ENCODE assay signal across 1 cellular context in genomic region chr2:148642891-148643416, GRCh38.
A peak's percentile ranks its signal among the peaks of the same experiment; 100 is the strongest.
TF ChIP-seq lines count a peak whose summit lies in the region.

No MANE protein-coding gene starts in this region.

TF ChIP-seq in K562, 482 proteins besides CTCF, POLR2A, EP300 and RAD21 (continued from another document and continues in another):
- TF ChIP-seq TOE1 (IDR thresholded peaks at IDR 0.05; ENCODE audit: borderline replicate concordance) (no peak), TOE1 (CRISPR knock-in tag; IDR thresholded peaks at IDR 0.05; ENCODE audit: borderline replicate concordance, low read depth) (no peak), ZNF347 (CRISPR knock-in tag; IDR thresholded peaks at IDR 0.05; ENCODE audit: low read depth) (no peak), BACH1 (tag; IDR thresholded peaks at IDR 0.05) (no peak), KLF6 (CRISPR knock-in tag; IDR thresholded peaks at IDR 0.05; ENCODE audit: borderline replicate concordance) (no peak), MECOM (CRISPR knock-in tag; IDR thresholded peaks at IDR 0.05) (no peak), FUS (optimal IDR thresholded peaks at IDR 0.05; ENCODE audit: low read depth, low read length) (no peak), LEF1 (IDR thresholded peaks at IDR 0.05) (peak; percentile 82; the same call in 1 of the 2 replicates), CBFA2T2 (conservative IDR thresholded peaks at IDR 0.05) (no peak), THRAP3 (IDR thresholded peaks at IDR 0.05; ENCODE audit: borderline replicate concordance) (peak; percentile 40; the same call in 1 of the 2 replicates), TEAD4 (IDR thresholded peaks at IDR 0.05; ENCODE audit: low read length) (no peak), TEAD4 (CRISPR knock-in tag; IDR thresholded peaks at IDR 0.05; ENCODE audit: borderline replicate concordance) (no peak), ELF1 (tag; IDR thresholded peaks at IDR 0.05) (no peak), ZNF165 (CRISPR knock-in tag; IDR thresholded peaks at IDR 0.05; ENCODE audit: borderline replicate concordance) (no peak), BCL6 (CRISPR knock-in tag; IDR thresholded peaks at IDR 0.05) (no peak), HOXB6 (CRISPR knock-in tag; IDR thresholded peaks at IDR 0.05; ENCODE audit: borderline replicate concordance) (no peak), MCM7 (IDR thresholded peaks at IDR 0.05) (no peak), RNF2 (IDR thresholded peaks at IDR 0.05) (0 out of 2 replicates have a peak, but pooled peaks have one; percentile 31), NFXL1 (CRISPR knock-in tag; IDR thresholded peaks at IDR 0.05) (no peak), CREB3L1 (IDR thresholded peaks at IDR 0.05; ENCODE audit: borderline replicate concordance, low read depth) (no peak), BRD4 (IDR thresholded peaks at IDR 0.05) (no peak), ZNF707 (CRISPR knock-in tag; conservative IDR thresholded peaks at IDR 0.05) (no peak), TARDBP (IDR thresholded peaks at IDR 0.05) (no peak), ZNF197 (CRISPR knock-in tag; IDR thresholded peaks at IDR 0.05; ENCODE audit: low read depth) (no peak), ZNF507 (tag; conservative IDR thresholded peaks at IDR 0.05) (no peak), YBX1 (IDR thresholded peaks at IDR 0.05) (no peak), PKNOX1 (IDR thresholded peaks at IDR 0.05) (no peak), FOXJ3 (CRISPR knock-in tag; IDR thresholded peaks at IDR 0.05) (no peak), MBD2 (IDR thresholded peaks at IDR 0.05; ENCODE audit: borderline replicate concordance, low read depth) (no peak), ZNF143 (CRISPR knock-in tag; IDR thresholded peaks at IDR 0.05) (no peak), ZNF311 (CRISPR knock-in tag; IDR thresholded peaks at IDR 0.05) (no peak), FOXM1 (IDR thresholded peaks at IDR 0.05; ENCODE audit: low read depth) (no peak), FOXM1 (CRISPR knock-in tag; IDR thresholded peaks at IDR 0.05; ENCODE audit: low read depth) (no peak), POU5F1 (IDR thresholded peaks at IDR 0.05; ENCODE audit: borderline replicate concordance, low read depth, low read length, partially characterized antibody) (no peak), BDP1 (IDR thresholded peaks at IDR 0.05; ENCODE audit: insufficient read depth, insufficient read length) (no peak), PTRF (tag; IDR thresholded peaks at IDR 0.05) (no peak), CBX8 (IDR thresholded peaks at IDR 0.05; ENCODE audit: borderline replicate concordance, extremely low read depth, low read depth, low read length, poor library complexity, severe bottlenecking) (no peak), SREBF1 (IDR thresholded peaks at IDR 0.05; ENCODE audit: borderline replicate concordance, low read depth, low read length) (no peak), ZNF23 (CRISPR knock-in tag; IDR thresholded peaks at IDR 0.05) (no peak), BRF1 (IDR thresholded peaks at IDR 0.05; ENCODE audit: borderline replicate concordance, extremely low read depth, insufficient read length) (no peak), ZNF133 (CRISPR knock-in tag; IDR thresholded peaks at IDR 0.05) (no peak), ETV5 (CRISPR knock-in tag; IDR thresholded peaks at IDR 0.05; ENCODE audit: low read depth) (no peak), FOXK2 (conservative IDR thresholded peaks at IDR 0.05 in 1 of 2, IDR thresholded peaks at IDR 0.05 in 1 of 2; ENCODE audit: low read depth in 2 of 2) (no peak), EGR1 (conservative IDR thresholded peaks at IDR 0.05) (no peak; the same call in 1 of the 2 replicates), ZNF274 (IDR thresholded peaks at IDR 0.05; ENCODE audit: borderline replicate concordance, low read depth, low read length) (no peak), RBBP5 (IDR thresholded peaks at IDR 0.05; ENCODE audit: borderline replicate concordance, insufficient read depth, low read length, poor library complexity, severe bottlenecking) (peak; percentile 41)
- TF ChIP-seq, protein P1, sequence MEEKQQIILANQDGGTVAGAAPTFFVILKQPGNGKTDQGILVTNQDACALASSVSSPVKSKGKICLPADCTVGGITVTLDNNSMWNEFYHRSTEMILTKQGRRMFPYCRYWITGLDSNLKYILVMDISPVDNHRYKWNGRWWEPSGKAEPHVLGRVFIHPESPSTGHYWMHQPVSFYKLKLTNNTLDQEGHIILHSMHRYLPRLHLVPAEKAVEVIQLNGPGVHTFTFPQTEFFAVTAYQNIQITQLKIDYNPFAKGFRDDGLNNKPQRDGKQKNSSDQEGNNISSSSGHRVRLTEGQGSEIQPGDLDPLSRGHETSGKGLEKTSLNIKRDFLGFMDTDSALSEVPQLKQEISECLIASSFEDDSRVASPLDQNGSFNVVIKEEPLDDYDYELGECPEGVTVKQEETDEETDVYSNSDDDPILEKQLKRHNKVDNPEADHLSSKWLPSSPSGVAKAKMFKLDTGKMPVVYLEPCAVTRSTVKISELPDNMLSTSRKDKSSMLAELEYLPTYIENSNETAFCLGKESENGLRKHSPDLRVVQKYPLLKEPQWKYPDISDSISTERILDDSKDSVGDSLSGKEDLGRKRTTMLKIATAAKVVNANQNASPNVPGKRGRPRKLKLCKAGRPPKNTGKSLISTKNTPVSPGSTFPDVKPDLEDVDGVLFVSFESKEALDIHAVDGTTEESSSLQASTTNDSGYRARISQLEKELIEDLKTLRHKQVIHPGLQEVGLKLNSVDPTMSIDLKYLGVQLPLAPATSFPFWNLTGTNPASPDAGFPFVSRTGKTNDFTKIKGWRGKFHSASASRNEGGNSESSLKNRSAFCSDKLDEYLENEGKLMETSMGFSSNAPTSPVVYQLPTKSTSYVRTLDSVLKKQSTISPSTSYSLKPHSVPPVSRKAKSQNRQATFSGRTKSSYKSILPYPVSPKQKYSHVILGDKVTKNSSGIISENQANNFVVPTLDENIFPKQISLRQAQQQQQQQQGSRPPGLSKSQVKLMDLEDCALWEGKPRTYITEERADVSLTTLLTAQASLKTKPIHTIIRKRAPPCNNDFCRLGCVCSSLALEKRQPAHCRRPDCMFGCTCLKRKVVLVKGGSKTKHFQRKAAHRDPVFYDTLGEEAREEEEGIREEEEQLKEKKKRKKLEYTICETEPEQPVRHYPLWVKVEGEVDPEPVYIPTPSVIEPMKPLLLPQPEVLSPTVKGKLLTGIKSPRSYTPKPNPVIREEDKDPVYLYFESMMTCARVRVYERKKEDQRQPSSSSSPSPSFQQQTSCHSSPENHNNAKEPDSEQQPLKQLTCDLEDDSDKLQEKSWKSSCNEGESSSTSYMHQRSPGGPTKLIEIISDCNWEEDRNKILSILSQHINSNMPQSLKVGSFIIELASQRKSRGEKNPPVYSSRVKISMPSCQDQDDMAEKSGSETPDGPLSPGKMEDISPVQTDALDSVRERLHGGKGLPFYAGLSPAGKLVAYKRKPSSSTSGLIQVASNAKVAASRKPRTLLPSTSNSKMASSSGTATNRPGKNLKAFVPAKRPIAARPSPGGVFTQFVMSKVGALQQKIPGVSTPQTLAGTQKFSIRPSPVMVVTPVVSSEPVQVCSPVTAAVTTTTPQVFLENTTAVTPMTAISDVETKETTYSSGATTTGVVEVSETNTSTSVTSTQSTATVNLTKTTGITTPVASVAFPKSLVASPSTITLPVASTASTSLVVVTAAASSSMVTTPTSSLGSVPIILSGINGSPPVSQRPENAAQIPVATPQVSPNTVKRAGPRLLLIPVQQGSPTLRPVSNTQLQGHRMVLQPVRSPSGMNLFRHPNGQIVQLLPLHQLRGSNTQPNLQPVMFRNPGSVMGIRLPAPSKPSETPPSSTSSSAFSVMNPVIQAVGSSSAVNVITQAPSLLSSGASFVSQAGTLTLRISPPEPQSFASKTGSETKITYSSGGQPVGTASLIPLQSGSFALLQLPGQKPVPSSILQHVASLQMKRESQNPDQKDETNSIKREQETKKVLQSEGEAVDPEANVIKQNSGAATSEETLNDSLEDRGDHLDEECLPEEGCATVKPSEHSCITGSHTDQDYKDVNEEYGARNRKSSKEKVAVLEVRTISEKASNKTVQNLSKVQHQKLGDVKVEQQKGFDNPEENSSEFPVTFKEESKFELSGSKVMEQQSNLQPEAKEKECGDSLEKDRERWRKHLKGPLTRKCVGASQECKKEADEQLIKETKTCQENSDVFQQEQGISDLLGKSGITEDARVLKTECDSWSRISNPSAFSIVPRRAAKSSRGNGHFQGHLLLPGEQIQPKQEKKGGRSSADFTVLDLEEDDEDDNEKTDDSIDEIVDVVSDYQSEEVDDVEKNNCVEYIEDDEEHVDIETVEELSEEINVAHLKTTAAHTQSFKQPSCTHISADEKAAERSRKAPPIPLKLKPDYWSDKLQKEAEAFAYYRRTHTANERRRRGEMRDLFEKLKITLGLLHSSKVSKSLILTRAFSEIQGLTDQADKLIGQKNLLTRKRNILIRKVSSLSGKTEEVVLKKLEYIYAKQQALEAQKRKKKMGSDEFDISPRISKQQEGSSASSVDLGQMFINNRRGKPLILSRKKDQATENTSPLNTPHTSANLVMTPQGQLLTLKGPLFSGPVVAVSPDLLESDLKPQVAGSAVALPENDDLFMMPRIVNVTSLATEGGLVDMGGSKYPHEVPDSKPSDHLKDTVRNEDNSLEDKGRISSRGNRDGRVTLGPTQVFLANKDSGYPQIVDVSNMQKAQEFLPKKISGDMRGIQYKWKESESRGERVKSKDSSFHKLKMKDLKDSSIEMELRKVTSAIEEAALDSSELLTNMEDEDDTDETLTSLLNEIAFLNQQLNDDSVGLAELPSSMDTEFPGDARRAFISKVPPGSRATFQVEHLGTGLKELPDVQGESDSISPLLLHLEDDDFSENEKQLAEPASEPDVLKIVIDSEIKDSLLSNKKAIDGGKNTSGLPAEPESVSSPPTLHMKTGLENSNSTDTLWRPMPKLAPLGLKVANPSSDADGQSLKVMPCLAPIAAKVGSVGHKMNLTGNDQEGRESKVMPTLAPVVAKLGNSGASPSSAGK (IDR thresholded peaks at IDR 0.05): no peak
- TF ChIP-seq, protein P2, sequence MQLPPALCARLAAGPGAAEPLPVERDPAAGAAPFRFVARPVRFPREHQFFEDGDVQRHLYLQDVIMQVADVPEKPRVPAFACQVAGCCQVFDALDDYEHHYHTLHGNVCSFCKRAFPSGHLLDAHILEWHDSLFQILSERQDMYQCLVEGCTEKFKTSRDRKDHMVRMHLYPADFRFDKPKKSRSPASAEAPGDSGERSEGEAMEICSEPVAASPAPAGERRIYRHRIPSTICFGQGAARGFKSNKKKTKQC (CRISPR knock-in tag; IDR thresholded peaks at IDR 0.05): no peak
- TF ChIP-seq, protein P3, sequence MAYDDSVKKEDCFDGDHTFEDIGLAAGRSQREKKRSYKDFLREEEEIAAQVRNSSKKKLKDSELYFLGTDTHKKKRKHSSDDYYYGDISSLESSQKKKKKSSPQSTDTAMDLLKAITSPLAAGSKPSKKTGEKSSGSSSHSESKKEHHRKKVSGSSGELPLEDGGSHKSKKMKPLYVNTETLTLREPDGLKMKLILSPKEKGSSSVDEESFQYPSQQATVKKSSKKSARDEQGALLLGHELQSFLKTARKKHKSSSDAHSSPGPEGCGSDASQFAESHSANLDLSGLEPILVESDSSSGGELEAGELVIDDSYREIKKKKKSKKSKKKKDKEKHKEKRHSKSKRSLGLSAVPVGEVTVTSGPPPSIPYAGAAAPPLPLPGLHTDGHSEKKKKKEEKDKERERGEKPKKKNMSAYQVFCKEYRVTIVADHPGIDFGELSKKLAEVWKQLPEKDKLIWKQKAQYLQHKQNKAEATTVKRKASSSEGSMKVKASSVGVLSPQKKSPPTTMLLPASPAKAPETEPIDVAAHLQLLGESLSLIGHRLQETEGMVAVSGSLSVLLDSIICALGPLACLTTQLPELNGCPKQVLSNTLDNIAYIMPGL (CRISPR knock-in tag; IDR thresholded peaks at IDR 0.05): no peak
- TF ChIP-seq, protein P4, sequence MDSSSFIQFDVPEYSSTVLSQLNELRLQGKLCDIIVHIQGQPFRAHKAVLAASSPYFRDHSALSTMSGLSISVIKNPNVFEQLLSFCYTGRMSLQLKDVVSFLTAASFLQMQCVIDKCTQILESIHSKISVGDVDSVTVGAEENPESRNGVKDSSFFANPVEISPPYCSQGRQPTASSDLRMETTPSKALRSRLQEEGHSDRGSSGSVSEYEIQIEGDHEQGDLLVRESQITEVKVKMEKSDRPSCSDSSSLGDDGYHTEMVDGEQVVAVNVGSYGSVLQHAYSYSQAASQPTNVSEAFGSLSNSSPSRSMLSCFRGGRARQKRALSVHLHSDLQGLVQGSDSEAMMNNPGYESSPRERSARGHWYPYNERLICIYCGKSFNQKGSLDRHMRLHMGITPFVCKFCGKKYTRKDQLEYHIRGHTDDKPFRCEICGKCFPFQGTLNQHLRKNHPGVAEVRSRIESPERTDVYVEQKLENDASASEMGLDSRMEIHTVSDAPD (CRISPR knock-in tag; IDR thresholded peaks at IDR 0.05): no peak
- TF ChIP-seq, protein P5, sequence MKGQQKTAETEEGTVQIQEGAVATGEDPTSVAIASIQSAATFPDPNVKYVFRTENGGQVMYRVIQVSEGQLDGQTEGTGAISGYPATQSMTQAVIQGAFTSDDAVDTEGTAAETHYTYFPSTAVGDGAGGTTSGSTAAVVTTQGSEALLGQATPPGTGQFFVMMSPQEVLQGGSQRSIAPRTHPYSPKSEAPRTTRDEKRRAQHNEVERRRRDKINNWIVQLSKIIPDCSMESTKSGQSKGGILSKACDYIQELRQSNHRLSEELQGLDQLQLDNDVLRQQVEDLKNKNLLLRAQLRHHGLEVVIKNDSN (CRISPR knock-in tag; IDR thresholded peaks at IDR 0.05): no peak
